ENCODE assay signal across 1 cellular context in genomic region chr11:63974259-63975143, GRCh38.
TF ChIP-seq lines count a peak whose summit lies in the region.

TSS of gene COX8A (plus strand) at chr11:63974620. CDS start at chr11:63974681, 61 bp downstream.

TF ChIP-seq in SK-N-SH, 30 proteins besides CTCF, POLR2A, EP300 and RAD21 (continued from another document):
- TF ChIP-seq, protein P1, sequence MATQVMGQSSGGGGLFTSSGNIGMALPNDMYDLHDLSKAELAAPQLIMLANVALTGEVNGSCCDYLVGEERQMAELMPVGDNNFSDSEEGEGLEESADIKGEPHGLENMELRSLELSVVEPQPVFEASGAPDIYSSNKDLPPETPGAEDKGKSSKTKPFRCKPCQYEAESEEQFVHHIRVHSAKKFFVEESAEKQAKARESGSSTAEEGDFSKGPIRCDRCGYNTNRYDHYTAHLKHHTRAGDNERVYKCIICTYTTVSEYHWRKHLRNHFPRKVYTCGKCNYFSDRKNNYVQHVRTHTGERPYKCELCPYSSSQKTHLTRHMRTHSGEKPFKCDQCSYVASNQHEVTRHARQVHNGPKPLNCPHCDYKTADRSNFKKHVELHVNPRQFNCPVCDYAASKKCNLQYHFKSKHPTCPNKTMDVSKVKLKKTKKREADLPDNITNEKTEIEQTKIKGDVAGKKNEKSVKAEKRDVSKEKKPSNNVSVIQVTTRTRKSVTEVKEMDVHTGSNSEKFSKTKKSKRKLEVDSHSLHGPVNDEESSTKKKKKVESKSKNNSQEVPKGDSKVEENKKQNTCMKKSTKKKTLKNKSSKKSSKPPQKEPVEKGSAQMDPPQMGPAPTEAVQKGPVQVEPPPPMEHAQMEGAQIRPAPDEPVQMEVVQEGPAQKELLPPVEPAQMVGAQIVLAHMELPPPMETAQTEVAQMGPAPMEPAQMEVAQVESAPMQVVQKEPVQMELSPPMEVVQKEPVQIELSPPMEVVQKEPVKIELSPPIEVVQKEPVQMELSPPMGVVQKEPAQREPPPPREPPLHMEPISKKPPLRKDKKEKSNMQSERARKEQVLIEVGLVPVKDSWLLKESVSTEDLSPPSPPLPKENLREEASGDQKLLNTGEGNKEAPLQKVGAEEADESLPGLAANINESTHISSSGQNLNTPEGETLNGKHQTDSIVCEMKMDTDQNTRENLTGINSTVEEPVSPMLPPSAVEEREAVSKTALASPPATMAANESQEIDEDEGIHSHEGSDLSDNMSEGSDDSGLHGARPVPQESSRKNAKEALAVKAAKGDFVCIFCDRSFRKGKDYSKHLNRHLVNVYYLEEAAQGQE (IDR thresholded peaks at IDR 0.05; ENCODE audit: low read depth, low read length) = 0 out of 2 replicates have a peak, but pooled peaks have one; percentile 4
- TF ChIP-seq YY1 (IDR thresholded peaks at IDR 0.05; ENCODE audit: low read depth) (peak; percentile 96), FOXM1 (IDR thresholded peaks at IDR 0.05; ENCODE audit: low read depth) (peak; percentile 99), RXRA (IDR thresholded peaks at IDR 0.05; ENCODE audit: borderline replicate concordance, low read depth) (no peak), ELF1 (IDR thresholded peaks at IDR 0.05) (peak; percentile 94), POLR2AphosphoS5 (IDR thresholded peaks at IDR 0.05; ENCODE audit: low read depth, low read length) (peak; percentile 80), SIN3A (IDR thresholded peaks at IDR 0.05; ENCODE audit: borderline replicate concordance, low read depth, low read length) (peak; percentile 43; the same call in 1 of the 2 replicates), JUND (IDR thresholded peaks at IDR 0.05) (no peak), NRF1 (IDR thresholded peaks at IDR 0.05; ENCODE audit: low read depth, low read length) (no peak), CHD2 (IDR thresholded peaks at IDR 0.05; ENCODE audit: low read length, partially characterized antibody) (peak; percentile 74), IRF3 (IDR thresholded peaks at IDR 0.05; ENCODE audit: low read depth, low read length) (no peak; the same call in 1 of the 2 replicates), FOXJ3 (CRISPR knock-in tag; IDR thresholded peaks at IDR 0.05) (no peak)
- TF ChIP-seq, protein P2, sequence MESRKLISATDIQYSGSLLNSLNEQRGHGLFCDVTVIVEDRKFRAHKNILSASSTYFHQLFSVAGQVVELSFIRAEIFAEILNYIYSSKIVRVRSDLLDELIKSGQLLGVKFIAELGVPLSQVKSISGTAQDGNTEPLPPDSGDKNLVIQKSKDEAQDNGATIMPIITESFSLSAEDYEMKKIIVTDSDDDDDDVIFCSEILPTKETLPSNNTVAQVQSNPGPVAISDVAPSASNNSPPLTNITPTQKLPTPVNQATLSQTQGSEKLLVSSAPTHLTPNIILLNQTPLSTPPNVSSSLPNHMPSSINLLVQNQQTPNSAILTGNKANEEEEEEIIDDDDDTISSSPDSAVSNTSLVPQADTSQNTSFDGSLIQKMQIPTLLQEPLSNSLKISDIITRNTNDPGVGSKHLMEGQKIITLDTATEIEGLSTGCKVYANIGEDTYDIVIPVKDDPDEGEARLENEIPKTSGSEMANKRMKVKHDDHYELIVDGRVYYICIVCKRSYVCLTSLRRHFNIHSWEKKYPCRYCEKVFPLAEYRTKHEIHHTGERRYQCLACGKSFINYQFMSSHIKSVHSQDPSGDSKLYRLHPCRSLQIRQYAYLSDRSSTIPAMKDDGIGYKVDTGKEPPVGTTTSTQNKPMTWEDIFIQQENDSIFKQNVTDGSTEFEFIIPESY (IDR thresholded peaks at IDR 0.05; ENCODE audit: borderline replicate concordance, low read depth) = no peak
